ENCODE assay signal across 16 cellular contexts in genomic region chr7:150580995-150581394, GRCh38. TPM values are rescaled to one million over a fixed set of nuclear protein-coding genes. Genes with fewer than 3 reads are reported as not detected.
"Had no signal": no experiment of that assay in that cellular context is flagged by ENCODE, and none has a peak within 500 bp of the region (broad histone marks: within the 10 kb centered on the region; RNA-seq: fewer than 3 reads in every experiment).

No MANE protein-coding gene starts in this region.

- H3K27me3 Mint-ChIP-seq: activated naive CD4-positive, alpha-beta T cell treated with anti-CD3 and anti-CD28 coated beads, Interleukin-2, amount 10 ng/mL, durations not matched to agents 7 days and 5 days had no signal

- H3K4me3 ChIP-seq: body of pancreas, esophagus squamous epithelium, left lung had no signal

- H3K9me3 ChIP-seq: body of pancreas had no signal

- H3K4me3 Mint-ChIP-seq: activated naive CD4-positive, alpha-beta T cell treated with anti-CD3 and anti-CD28 coated beads, Interleukin-2, amount 10 ng/mL, durations not matched to agents 7 days and 5 days had no signal

- H3K27ac ChIP-seq: body of pancreas, esophagus squamous epithelium had no signal

- H3K36me3 ChIP-seq: esophagus squamous epithelium, left lung had no signal

- ATAC-seq: body of pancreas, left lung had no signal

- H3K27me3 ChIP-seq: body of pancreas, esophagus squamous epithelium, left lung had no signal

- DNase-seq: activated naive CD4-positive, alpha-beta T cell treated with anti-CD3 and anti-CD28 coated beads, Interleukin-2, amount 10 ng/mL, durations not matched to agents 7 days and 5 days; amygdala; body of pancreas; caudate nucleus; cortex of kidney; effector CD8-positive, alpha-beta T cell; esophagus squamous epithelium; hippocampal formation; kidney; left lung; mammary epithelial cell; stimulated activated CD4-positive, alpha-beta T cell treated with anti-CD3 and anti-CD28 coated beads, Interleukin-1b, Interleukin-23, amount 100 ng/mL, for 48 hours; SW 1271 had no signal

RNA-seq across cellular contexts. Expression of gene GIMAP4, which starts 13.8 kb away (rescaled TPM):
- total RNA-seq: fibroblast of villous mesenchyme, mammary epithelial cell, renal cortical epithelial cell, SK-MEL-5 had no signal

RNA-seq across cellular contexts. Expression of gene GIMAP6, which starts 51.2 kb away (rescaled TPM):
- total RNA-seq: fibroblast of villous mesenchyme, mammary epithelial cell, SK-MEL-5 had no signal
